In genomic region chr3:82001276-82001953, GRCh38 we compare ENCODE assay signal across 31 cellular contexts.
A peak's percentile ranks its signal among the peaks of the same experiment; 100 is the strongest.
DNase-seq lines count a peak whose midpoint lies in the region; ATAC-seq, FAIRE-seq and TF ChIP-seq lines count a peak whose summit lies in the region.
"Had no signal": no experiment of that assay in that cellular context is flagged by ENCODE, and none has a peak within 500 bp of the region (broad histone marks: within the 10 kb centered on the region; RNA-seq: fewer than 3 reads in every experiment).

No MANE protein-coding gene starts in this region.

- H3K4me3 ChIP-seq in OCI-LY3 (ENCODE audit: low read length): no peak overlapping the region
- H3K4me3 ChIP-seq: right atrium auricular region, spleen, stomach, uterus had no signal

- H3K27ac ChIP-seq in OCI-LY3 (ENCODE audit: low read length): no peak overlapping the region
- H3K27ac ChIP-seq: C4-2B, right atrium auricular region, spleen, stomach, uterus had no signal

- H3K4me3 Mint-ChIP-seq in glutamatergic neuron (ENCODE audit: unreplicated experiment): no peak overlapping the region

- TF ChIP-seq CTCF in OCI-LY3 (IDR thresholded peaks at IDR 0.05; ENCODE audit: low read depth, low read length) (no peak), glutamatergic neuron (IDR thresholded peaks at IDR 0.05; ENCODE audit: partially characterized antibody, unreplicated experiment) (no peak)

- TF ChIP-seq POLR2A in GM12891 (IDR thresholded peaks at IDR 0.05; ENCODE audit: low read depth, low read length): no peak

- no peaks in the 10 kb centered on the region for H3K36me3 ChIP-seq in OCI-LY3 (replicated peaks; ENCODE audit: low read depth, low read length)
- H3K36me3 ChIP-seq: right atrium auricular region, spleen, stomach, uterus had no signal

- H3K9me3 Mint-ChIP-seq in glutamatergic neuron (ENCODE audit: unreplicated experiment): peaks cover 1% of the 10 kb centered on the region
- H3K9me3 Mint-ChIP-seq: activated T-helper 2 cell treated with anti-CD3 and anti-CD28 coated beads, Interferon-gamma antibody, Interleukin-2, Interleukin-4, amounts not matched to agents 10 μg/mL and 5 μg/mL and 100 μg/mL, durations not matched to agents 14 hours and 24 hours and 36 hours had no signal

- no peak for FAIRE-seq in GM12891 (lab: Jason Lieb, UNC)
- FAIRE-seq: bronchial epithelial cell, colon, GM18507, H54 had no signal

- H3K36me3 Mint-ChIP-seq in glutamatergic neuron (ENCODE audit: unreplicated experiment): no peaks in the 10 kb centered on the region
- H3K36me3 Mint-ChIP-seq: activated naive CD4-positive, alpha-beta T cell treated with anti-CD3 and anti-CD28 coated beads, Interleukin-2, amount 50 U/mL, for 72 hours had no signal

- H3K9ac ChIP-seq in OCI-LY3 (ENCODE audit: low read length): no peak overlapping the region

- peak overlapping the region; percentile 19; the same call in 1 of the 2 replicates for H3K4me2 ChIP-seq in OCI-LY3 (ENCODE audit: low read length)

- H3K79me2 ChIP-seq in OCI-LY3 (ENCODE audit: low read length): no peaks in the 10 kb centered on the region

- H3K27ac Mint-ChIP-seq in glutamatergic neuron (ENCODE audit: unreplicated experiment): peak overlapping the region; percentile 22
- H3K27ac Mint-ChIP-seq: activated naive CD4-positive, alpha-beta T cell treated with anti-CD3 and anti-CD28 coated beads, Interleukin-2, amount 50 U/mL, for 72 hours; activated T-helper 2 cell treated with anti-CD3 and anti-CD28 coated beads, Interferon-gamma antibody, Interleukin-2, Interleukin-4, amounts not matched to agents 10 μg/mL and 5 μg/mL and 100 μg/mL, durations not matched to agents 14 hours and 24 hours and 36 hours had no signal

- H3K4me1 ChIP-seq in OCI-LY3 (ENCODE audit: low read length): peaks cover 21% of the 10 kb centered on the region
- H3K4me1 ChIP-seq: spleen, uterus had no signal

- no peaks in the 10 kb centered on the region for H3K9me3 ChIP-seq in OCI-LY3 (ENCODE audit: insufficient read depth, low read length)
- H3K9me3 ChIP-seq: right atrium auricular region, stomach, uterus had no signal

- DNase-seq in NCI-H1092 treated with DMSO at 0.1 percent for 48 hours (lab: John Stamatoyannopoulos, UW) (peak; percentile 39), NCI-H1092 (lab: John Stamatoyannopoulos, UW) (no peak), GM12891 (ENCODE audit: insufficient read length, low spot score) (no peak), glutamatergic neuron (no peak), left ventricle myocardium superior (no peak)
- DNase-seq: 8988T; activated CD4-positive, alpha-beta T cell treated with anti-CD3 and anti-CD28 coated beads for 48 hours; activated CD8-positive, alpha-beta memory T cell treated with anti-CD3 and anti-CD28 coated beads for 24 hours; activated T-cell treated with anti-CD3 and anti-CD28 coated beads for 4 hours; DMS79 treated with DMSO at 0.1 percent for 48 hours; effector CD8-positive, alpha-beta T cell; GF-D8; mesenchymal stem cell; NCI-H1048; SIG-M5; spleen; stimulated activated CD8-positive, alpha-beta memory T cell treated with anti-CD3 and anti-CD28 coated beads, Interleukin-4, amount 100 ng/mL, for 48 hours; uterus had no signal

- no peaks in the 10 kb centered on the region for H3K27me3 ChIP-seq in OCI-LY3 (ENCODE audit: low read depth, low read length)
- H3K27me3 ChIP-seq: right atrium auricular region, spleen, stomach, uterus had no signal

- intact Hi-C loops in left ventricle myocardium superior (cut with micrococcal nuclease): no loop called here

- no peak overlapping the region for H2AFZ ChIP-seq in OCI-LY3 (ENCODE audit: low read depth, low read length)

- ATAC-seq in GM21390 (IDR thresholded peaks at IDR 0.05; ENCODE audit: unreplicated experiment) (no peak), HG02840 (IDR thresholded peaks at IDR 0.05; ENCODE audit: low FRiP score, unreplicated experiment) (no peak), left ventricle myocardium superior (no peak)
- ATAC-seq: activated naive CD4-positive, alpha-beta T cell treated with anti-CD3 and anti-CD28 coated beads, Interleukin-2, amount 50 U/mL, for 72 hours; left lobe of liver had no signal

- H3K4me1 Mint-ChIP-seq in glutamatergic neuron (ENCODE audit: low read depth, unreplicated experiment): peaks cover 36% of the 10 kb centered on the region

- peaks cover 1% of the 10 kb centered on the region for H3K27me3 Mint-ChIP-seq in glutamatergic neuron (ENCODE audit: unreplicated experiment)

- no peaks in the 10 kb centered on the region for H4K20me1 ChIP-seq in OCI-LY3 (ENCODE audit: insufficient read depth, low read length)

TF ChIP-seq in GM12891, 5 proteins besides CTCF, POLR2A, EP300 and RAD21:
- TF ChIP-seq PAX5 (IDR thresholded peaks at IDR 0.05; ENCODE audit: insufficient read depth, low read length, severe bottlenecking) (no peak), SPI1 (IDR thresholded peaks at IDR 0.05; ENCODE audit: low read depth, low read length) (peak; percentile 40; the same call in 1 of the 2 replicates)
